ENCODE assay signal across 8 cellular contexts in the genomic region with DNA sequence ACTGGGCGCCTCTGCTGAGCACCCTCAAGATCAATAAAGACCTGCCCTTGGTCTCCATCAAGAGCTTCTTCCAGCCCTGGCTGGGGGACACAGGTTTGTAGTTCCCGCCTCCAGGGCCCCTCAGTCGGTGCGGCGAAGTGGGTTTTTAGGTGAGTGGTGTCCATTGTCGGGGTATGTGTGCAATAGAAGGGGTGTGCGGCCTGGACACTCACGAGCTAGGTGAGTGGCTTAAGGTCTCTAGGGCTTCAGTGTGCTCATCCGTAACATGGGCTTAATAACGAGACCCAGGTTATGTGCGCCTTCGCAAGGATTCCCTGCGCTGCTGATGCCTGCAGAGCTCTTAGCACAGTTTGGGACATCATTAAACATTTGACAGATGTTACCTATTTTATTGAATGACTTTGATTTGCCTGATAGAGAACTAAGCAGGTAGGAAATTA. TPM values are rescaled to one million over a fixed set of nuclear protein-coding genes. Genes with fewer than 3 reads are reported as not detected.
DNase-seq lines count a peak whose midpoint lies in the region; ATAC-seq and TF ChIP-seq lines count a peak whose summit lies in the region.

No MANE protein-coding gene starts in this region.

- H4K20me1 ChIP-seq in IMR-90 (ENCODE audit: insufficient read depth, low read length): no peaks in the 10 kb centered on the region

- POLR2A ChIA-PET in IMR-90 (lab: Charles Lee; ENCODE audit: unreplicated experiment): no interaction called here

- H3K9me1 ChIP-seq in IMR-90 (ENCODE audit: insufficient read depth, low read length): no peaks in the 10 kb centered on the region

- in situ Hi-C loops in G401 (cut with HindIII; ENCODE audit: low sequenced_read_pairs): no loop called here
- in situ Hi-C loops in IMR-90 (cut with MboI; ENCODE audit: low sequenced_read_pairs): no loop called here

- H3K36me3 ChIP-seq in IMR-90 (ENCODE audit: control insufficient read depth, insufficient read depth, low read length) (no peaks in the 10 kb centered on the region), adipocyte (ENCODE audit: control insufficient read depth, insufficient read depth, low read length, severe bottlenecking) (no peaks in the 10 kb centered on the region), stomach smooth muscle (ENCODE audit: control insufficient read depth in 2 of 2, insufficient read depth in 2 of 2, low read length in 2 of 2) (peaks cover 0 to 4% of the 10 kb centered on the region in 2 donors)

- H2BK20ac ChIP-seq in IMR-90 (ENCODE audit: low read depth, low read length): no peak overlapping the region

- CTCF ChIA-PET in IMR-90 (lab: Yijun Ruan, JAX): interaction anchor here (0.8 to 1.1 kb wide), 2 partner anchors 14 to 21 kb away, joined by 3 read pairs; no protein-coding TSS in a partner anchor

- peak overlapping the region; percentile 57 for H3K14ac ChIP-seq in IMR-90 (replicated peaks; ENCODE audit: low read depth, low read length)

- no peak for TF ChIP-seq CTCF in IMR-90 (conservative IDR thresholded peaks at IDR 0.05; ENCODE audit: low read depth, low read length)

- H3K56ac ChIP-seq in IMR-90 (ENCODE audit: extremely low read depth, insufficient read depth, low read length): no peak overlapping the region

- no peak for TF ChIP-seq RAD21 in IMR-90 (IDR thresholded peaks at IDR 0.05; ENCODE audit: low read length)

- H3K4me1 ChIP-seq in IMR-90 (ENCODE audit: control insufficient read depth, insufficient read depth, low read length) (peaks cover 5% of the 10 kb centered on the region; the same call in 1 of the 2 replicates), adipocyte (ENCODE audit: control insufficient read depth, insufficient read depth, low read length) (peaks cover 9% of the 10 kb centered on the region), stomach smooth muscle (ENCODE audit: control insufficient read depth, insufficient read depth, low read length) (peaks cover 5% of the 10 kb centered on the region)

- no peak overlapping the region for H2BK15ac ChIP-seq in IMR-90 (ENCODE audit: low read depth, low read length)

- no peak overlapping the region for H2BK120ac ChIP-seq in IMR-90 (ENCODE audit: low read depth, low read length)

- H3K4ac ChIP-seq in IMR-90 (ENCODE audit: low read depth, low read length): peak overlapping the region; percentile 24; the same call in 1 of the 2 replicates

- H3K18ac ChIP-seq in IMR-90 (ENCODE audit: low read depth, low read length): no peak overlapping the region

- peaks cover 6 to 16% of the 10 kb centered on the region in 2 experiments; a peak in 2 of 4 replicates for H3K79me1 ChIP-seq in IMR-90 (ENCODE audit: low read depth in 1 of 2, low read length in 2 of 2)

- BruUV-seq in IMR-90 (replicated peaks; lab: Mats Ljungman, UMichigan): no TSS peak

- peak overlapping the region; percentile 68 for H2AK9ac ChIP-seq in IMR-90 (replicated peaks; ENCODE audit: low read depth, low read length, poor library complexity)

- no peaks in the 10 kb centered on the region for H3K9me3 ChIP-seq in IMR-90 (ENCODE audit: control insufficient read depth, insufficient read depth, low read length)
- H3K9me3 ChIP-seq in adipocyte (ENCODE audit: control insufficient read depth, low read length): no peaks in the 10 kb centered on the region
- H3K9me3 ChIP-seq in stomach smooth muscle (ENCODE audit: control insufficient read depth in 2 of 2, low read length in 2 of 2): no peaks in the 10 kb centered on the region

- WGBS in IMR-90 (ENCODE audit: extremely low coverage in 2 of 2, insufficient read length in 1 of 2), 2 experiments: no CpG with 5 or more reads among the region's 13 CpGs

- H2AK5ac ChIP-seq in IMR-90 (ENCODE audit: low read depth, low read length): no peak overlapping the region

- H4K5ac ChIP-seq in IMR-90 (ENCODE audit: low read depth, low read length): no peak overlapping the region

- TF ChIP-seq POLR2A in IMR-90 (IDR thresholded peaks at IDR 0.05; ENCODE audit: low read depth, low read length) (no peak), erythroblast (IDR thresholded peaks at IDR 0.05; ENCODE audit: low read length) (no peak)

- dilution Hi-C loops in IMR-90 (cut with HindIII; ENCODE audit: low sequenced_read_pairs, unreplicated experiment): no loop called here

- H2AFZ ChIP-seq in IMR-90 (replicated peaks; ENCODE audit: low read length, poor library complexity): peak overlapping the region; percentile 98

- H3K9ac ChIP-seq in IMR-90 (ENCODE audit: low read depth, low read length) (peak overlapping the region; percentile 58), adipocyte (ENCODE audit: low read length) (peak overlapping the region; percentile 84), stomach smooth muscle (ENCODE audit: low read length in 2 of 2) (peak overlapping the region; percentile 75 to 77)

- H2BK5ac ChIP-seq in IMR-90 (ENCODE audit: low read depth, low read length, poor library complexity, severe bottlenecking): no peak overlapping the region

- ATAC-seq in GM21447 (IDR thresholded peaks at IDR 0.05; ENCODE audit: unreplicated experiment) (peak; percentile 31), IMR-90 (ENCODE audit: low read depth) (no peak; the same call in 1 of the 2 replicates)

- H3K27me3 ChIP-seq in IMR-90 (ENCODE audit: control insufficient read depth, insufficient read depth, low read length) (no peaks in the 10 kb centered on the region), adipocyte (replicated peaks; ENCODE audit: control insufficient read depth, insufficient read depth, low read length) (no peaks in the 10 kb centered on the region), stomach smooth muscle (ENCODE audit: control insufficient read depth in 1 of 2, insufficient read depth in 2 of 2, low read length in 2 of 2) (no peaks in the 10 kb centered on the region)

- peak overlapping the region; percentile 79; the same call in 1 of the 2 replicates for H3K23ac ChIP-seq in IMR-90 (ENCODE audit: low read depth, low read length)

- H3K27ac ChIP-seq in IMR-90 (ENCODE audit: insufficient read depth, low read length) (peak overlapping the region; percentile 63; the same call in 1 of the 2 replicates), stomach smooth muscle (ENCODE audit: low read length) (peak overlapping the region; percentile 60)

- H3K4me2 ChIP-seq in IMR-90 (ENCODE audit: low read depth, low read length): peak overlapping the region; percentile 98

- H4K8ac ChIP-seq in IMR-90 (ENCODE audit: low read depth in 2 of 2, low read length in 2 of 2): no peak overlapping the region

- H3K4me3 ChIP-seq in IMR-90 (ENCODE audit: insufficient read depth, low read depth, low read length) (peak overlapping the region; percentile 90), adipocyte (ENCODE audit: low read length) (peak overlapping the region; percentile 92), stomach smooth muscle (ENCODE audit: low read length in 2 of 2) (peak overlapping the region; percentile 89 to 95)

- H4K91ac ChIP-seq in IMR-90 (ENCODE audit: insufficient read depth, low read depth, low read length): no peak overlapping the region

- DNase-seq in G401 (ENCODE audit: low spot score) (peak; percentile 46), IMR-90 (no peak), adipocyte (ENCODE audit: low read depth) (no peak), iPS-NIHi7 (ENCODE audit: extremely low spot score) (peak; percentile 38), erythroblast (lab: John Stamatoyannopoulos, UW) (no peak), T-helper 9 cell (no peak)

- intact Hi-C loops in IMR-90 (cut with micrococcal nuclease): loop anchor here (2.0 to 10.0 kb wide), 4 partner anchors 60 to 782 kb away; partner anchors contain the start of gene PSAT1

TF ChIP-seq in IMR-90, 13 proteins besides CTCF, POLR2A, EP300 and RAD21:
- no peak for TF ChIP-seq BHLHE40 (IDR thresholded peaks at IDR 0.05; ENCODE audit: low read depth, low read length)
- TF ChIP-seq MAZ (IDR thresholded peaks at IDR 0.05; ENCODE audit: borderline replicate concordance, low read depth, low read length): no peak
- no peak for TF ChIP-seq RCOR1 (IDR thresholded peaks at IDR 0.05; ENCODE audit: insufficient replicate concordance, low read length)
- no peak for TF ChIP-seq FOS (IDR thresholded peaks at IDR 0.05; ENCODE audit: low read depth, low read length)
- TF ChIP-seq SMC3 (IDR thresholded peaks at IDR 0.05; ENCODE audit: low read depth, low read length): no peak
- TF ChIP-seq RFX5 (IDR thresholded peaks at IDR 0.05; ENCODE audit: low read depth, low read length): no peak
- no peak for TF ChIP-seq MXI1 (IDR thresholded peaks at IDR 0.05; ENCODE audit: borderline replicate concordance, low read depth, low read length)
- TF ChIP-seq, protein P1, sequence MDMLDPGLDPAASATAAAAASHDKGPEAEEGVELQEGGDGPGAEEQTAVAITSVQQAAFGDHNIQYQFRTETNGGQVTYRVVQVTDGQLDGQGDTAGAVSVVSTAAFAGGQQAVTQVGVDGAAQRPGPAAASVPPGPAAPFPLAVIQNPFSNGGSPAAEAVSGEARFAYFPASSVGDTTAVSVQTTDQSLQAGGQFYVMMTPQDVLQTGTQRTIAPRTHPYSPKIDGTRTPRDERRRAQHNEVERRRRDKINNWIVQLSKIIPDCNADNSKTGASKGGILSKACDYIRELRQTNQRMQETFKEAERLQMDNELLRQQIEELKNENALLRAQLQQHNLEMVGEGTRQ (IDR thresholded peaks at IDR 0.05; ENCODE audit: low read depth, low read length): no peak
- TF ChIP-seq, protein P2, sequence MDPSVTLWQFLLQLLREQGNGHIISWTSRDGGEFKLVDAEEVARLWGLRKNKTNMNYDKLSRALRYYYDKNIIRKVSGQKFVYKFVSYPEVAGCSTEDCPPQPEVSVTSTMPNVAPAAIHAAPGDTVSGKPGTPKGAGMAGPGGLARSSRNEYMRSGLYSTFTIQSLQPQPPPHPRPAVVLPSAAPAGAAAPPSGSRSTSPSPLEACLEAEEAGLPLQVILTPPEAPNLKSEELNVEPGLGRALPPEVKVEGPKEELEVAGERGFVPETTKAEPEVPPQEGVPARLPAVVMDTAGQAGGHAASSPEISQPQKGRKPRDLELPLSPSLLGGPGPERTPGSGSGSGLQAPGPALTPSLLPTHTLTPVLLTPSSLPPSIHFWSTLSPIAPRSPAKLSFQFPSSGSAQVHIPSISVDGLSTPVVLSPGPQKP (IDR thresholded peaks at IDR 0.05; ENCODE audit: borderline replicate concordance, low read depth, low read length): no peak
- TF ChIP-seq NFE2L2 (IDR thresholded peaks at IDR 0.05; ENCODE audit: low read depth, low read length): no peak
- TF ChIP-seq CEBPB (IDR thresholded peaks at IDR 0.05; ENCODE audit: low read depth, low read length): no peak
- TF ChIP-seq CHD1 (IDR thresholded peaks at IDR 0.05; ENCODE audit: low read depth, low read length): no peak
- TF ChIP-seq MAFK (IDR thresholded peaks at IDR 0.05; ENCODE audit: low read depth, low read length): no peak

RNA-seq across cellular contexts. Expression of gene CEP78, which starts 0.7 kb away (rescaled TPM):
- 86.5 and 109 TPM in 2 replicates for total RNA-seq in G401 (2014; rRNA removed; shearing (Covaris generic))
- 18.3 and 21.4 TPM in 2 replicates for total RNA-seq in IMR-90 (2012; rRNA removed)
- polyA plus RNA-seq in IMR-90 (2012; rRNA removed): 7.9 and 9.2 TPM in 2 replicates
- polyA plus RNA-seq in IMR-90 (2012; cell fraction: cytosol; rRNA removed): 1.7 and 2.2 TPM in 2 replicates
- 4.6 and 12.0 TPM in 2 replicates for polyA plus RNA-seq in IMR-90 (2012; cell fraction: nucleus; rRNA removed; ENCODE audit: low replicate concordance)

Comparison
In these comparisons a context has a peak if more than half of its experiments do, and no peak if none do; other contexts are left out.
1. DNase-seq: peak in G401 (single experiment) and iPS-NIHi7 (single experiment); none in IMR-90 (single experiment), adipocyte (single experiment), erythroblast (0 of 2) and T-helper 9 cell (single experiment).
2. Peak in every context shown above with its lines, with median percentiles within 50 percentile points of each other: H3K4me3 ChIP-seq and H3K9ac ChIP-seq.